17 cellular contexts compared by ENCODE assay signal in the genomic region with DNA sequence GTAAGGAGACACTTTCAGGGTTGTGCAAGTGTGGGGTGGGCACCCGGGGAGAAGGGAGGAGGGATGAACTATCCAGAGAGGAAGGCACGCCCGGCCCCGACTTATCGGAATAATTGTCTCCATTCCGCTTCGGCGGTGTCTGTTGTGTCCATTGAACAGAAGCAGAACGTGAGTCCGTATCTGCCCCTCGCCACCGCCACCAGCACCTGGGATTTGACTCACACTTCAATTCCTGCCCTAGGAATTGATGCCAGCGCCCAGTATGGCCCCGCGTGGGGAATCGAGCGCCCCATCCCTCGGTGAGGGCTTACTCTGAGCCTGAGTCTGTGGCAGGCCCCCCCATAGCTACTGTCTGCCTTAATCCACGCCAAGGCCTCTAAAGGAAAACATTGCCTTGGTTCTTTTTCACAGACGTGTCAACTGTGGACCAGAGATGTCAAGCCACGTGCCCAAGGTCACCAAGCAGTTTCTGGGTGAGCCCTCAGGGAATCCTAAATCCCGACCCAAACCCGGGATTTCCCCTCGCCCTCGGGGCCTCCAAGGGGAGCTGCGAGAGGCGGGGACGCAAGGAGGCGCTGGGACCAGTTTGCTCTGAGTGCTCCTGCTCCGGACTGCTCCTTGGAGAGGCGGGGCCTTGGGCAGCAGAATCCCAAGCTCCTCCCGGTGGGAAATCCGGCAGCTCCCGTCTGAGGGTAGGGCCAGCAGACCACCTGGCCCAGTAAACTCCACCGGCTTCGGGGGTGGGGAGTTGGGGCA. TPM values are rescaled to one million over a fixed set of nuclear protein-coding genes. Genes with fewer than 3 reads are reported as not detected.
DNase-seq lines count a peak whose midpoint lies in the region; FAIRE-seq and TF ChIP-seq lines count a peak whose summit lies in the region.
"Had no signal": no experiment of that assay in that cellular context is flagged by ENCODE, and none has a peak within 500 bp of the region (broad histone marks: within the 10 kb centered on the region; RNA-seq: fewer than 3 reads in every experiment).

No MANE protein-coding gene starts in this region.

- TF ChIP-seq CTCF in endothelial cell (IDR thresholded peaks at IDR 0.05; ENCODE audit: unreplicated experiment), result no peak
- TF ChIP-seq CTCF in nephron progenitor cell (IDR thresholded peaks at IDR 0.05), result no peak

- H3K9me3 Mint-ChIP-seq in endothelial cell (ENCODE audit: unreplicated experiment) (no peaks in the 10 kb centered on the region), nephron progenitor cell (no peaks in the 10 kb centered on the region)
- H3K9me3 Mint-ChIP-seq: activated T-helper 1 cell treated with anti-CD3 and anti-CD28 coated beads, Interleukin-12 subunit alpha, Interleukin-12 subunit beta, Interleukin-2, Interleukin-4 antibody, amounts not matched to agents 30 ng/mL and 10 ng/mL and 1 ng/mL, durations not matched to agents 14 hours and 24 hours and 36 hours had no signal

- peaks cover 39% of the 10 kb centered on the region for H3K27me3 Mint-ChIP-seq in endothelial cell (ENCODE audit: unreplicated experiment)
- peaks cover 12% of the 10 kb centered on the region for H3K27me3 Mint-ChIP-seq in nephron progenitor cell (ENCODE audit: low read depth, poor library complexity)

- H3K27ac Mint-ChIP-seq in endothelial cell (ENCODE audit: unreplicated experiment), result no peak overlapping the region
- no peak overlapping the region for H3K27ac Mint-ChIP-seq in nephron progenitor cell
- H3K27ac Mint-ChIP-seq: activated naive CD8-positive, alpha-beta T cell; activated T-helper 1 cell treated with anti-CD3 and anti-CD28 coated beads, Interleukin-12 subunit alpha, Interleukin-12 subunit beta, Interleukin-2, Interleukin-4 antibody, amounts not matched to agents 30 ng/mL and 10 ng/mL and 1 ng/mL, durations not matched to agents 14 hours and 24 hours and 36 hours; CD8-positive, alpha-beta memory T cell had no signal

- H3K4me3 Mint-ChIP-seq in endothelial cell (ENCODE audit: unreplicated experiment) (peak overlapping the region; percentile 37), nephron progenitor cell (peak overlapping the region; percentile 70)
- H3K4me3 Mint-ChIP-seq: activated T-helper 1 cell treated with anti-CD3 and anti-CD28 coated beads, Interleukin-12 subunit alpha, Interleukin-12 subunit beta, Interleukin-2, Interleukin-4 antibody, amounts not matched to agents 30 ng/mL and 10 ng/mL and 1 ng/mL, durations not matched to agents 14 hours and 24 hours and 36 hours had no signal

- peak; percentile 46 for DNase-seq in NCI-H2227 (lab: John Stamatoyannopoulos, UW; ENCODE audit: unreplicated experiment)
- DNase-seq in endothelial cell (ENCODE audit: low spot score), result no peak
- peak; percentile 62 for DNase-seq in nephron progenitor cell
- no peak for DNase-seq in SHP77 treated with DMSO at 0.1 percent for 48 hours (lab: John Stamatoyannopoulos, UW)
- DNase-seq in stimulated activated naive CD4-positive, alpha-beta T cell (lab: John Stamatoyannopoulos, UW), result no peak
- no peak for DNase-seq in mesenteric fat pad (ENCODE audit: low spot score)
- DNase-seq: brain microvascular endothelial cell; CD8-positive, alpha-beta memory T cell; gastrocnemius medialis; left ventricle myocardium inferior; mucosa of descending colon; NCI-H2107; stimulated activated CD4-positive, alpha-beta T cell treated with anti-CD3 and anti-CD28 coated beads, Interleukin-12 subunit alpha, Interleukin-12 subunit beta, amount 100 ng/mL, for 4 hours had no signal

- peak; percentile 69 for FAIRE-seq in G401.6 (lab: Jason Lieb, UNC)
- FAIRE-seq: HTR-8/SVneo had no signal

- peaks cover 3% of the 10 kb centered on the region for H3K36me3 Mint-ChIP-seq in endothelial cell (ENCODE audit: low read depth, unreplicated experiment)
- no peaks in the 10 kb centered on the region for H3K36me3 Mint-ChIP-seq in nephron progenitor cell (ENCODE audit: low read depth)
- H3K36me3 Mint-ChIP-seq: activated naive CD8-positive, alpha-beta T cell; CD8-positive, alpha-beta memory T cell had no signal

- H3K4me1 Mint-ChIP-seq in endothelial cell (ENCODE audit: unreplicated experiment) (peaks cover 33% of the 10 kb centered on the region), nephron progenitor cell (peaks cover 39% of the 10 kb centered on the region)

RNA-seq across cellular contexts. Expression of gene MSX1, which starts 12.9 kb away (rescaled TPM):
- total RNA-seq in endothelial cell (ENCODE audit: unreplicated experiment), result 17.4 TPM
- 38.9 TPM for total RNA-seq in mesenteric fat pad
- total RNA-seq: activated T-helper 1 cell treated with anti-CD3 and anti-CD28 coated beads, Interleukin-12 subunit alpha, Interleukin-12 subunit beta, Interleukin-2, Interleukin-4 antibody, amounts not matched to agents 30 ng/mL and 10 ng/mL and 1 ng/mL, durations not matched to agents 14 hours and 24 hours and 36 hours had no signal

Comparison
In these comparisons a context has a peak if more than half of its experiments do, and no peak if none do; other contexts are left out.
1. DNase-seq: peak in NCI-H2227 (single experiment) and nephron progenitor cell (single experiment); none in endothelial cell (single experiment), SHP77 treated with DMSO at 0.1 percent for 48 hours (single experiment), stimulated activated naive CD4-positive, alpha-beta T cell (0 of 6) and mesenteric fat pad (single experiment).